ENCODE assay signal across 32 cellular contexts in genomic region chr9:136723989-136724388, GRCh38. TPM values are rescaled to one million over a fixed set of nuclear protein-coding genes. Genes with fewer than 3 reads are reported as not detected.
DNase-seq lines count a peak whose midpoint lies in the region; ATAC-seq and TF ChIP-seq lines count a peak whose summit lies in the region.
"Had no signal": no experiment of that assay in that cellular context is flagged by ENCODE, and none has a peak within 500 bp of the region (broad histone marks: within the 10 kb centered on the region; RNA-seq: fewer than 3 reads in every experiment).

No MANE protein-coding gene starts in this region.

- in situ Hi-C loops in KBM-7 (cut with MboI; ENCODE audit: low pct_unique_long_range_greater_than_20kb, low sequenced_read_pairs) (no loop called here), GM13977 (cut with MboI; ENCODE audit: low pct_unique_long_range_greater_than_20kb, low sequenced_read_pairs, unreplicated experiment) (no loop called here)

- no peak for DNase-seq in activated naive CD4-positive, alpha-beta T cell treated with Interleukin-2 at 50 U/mL for 16 hours
- DNase-seq in KBM-7 = peak; percentile 22
- DNase-seq in progenitor cell of endocrine pancreas (ENCODE audit: low spot score, unreplicated experiment) = no peak
- DNase-seq in GM13977 (ENCODE audit: low spot score) = no peak
- DNase-seq in medulla oblongata (ENCODE audit: extremely low spot score) = no peak
- DNase-seq: activated B cell treated with CpG ODN at 0.5 μM for 24 hours; activated effector memory CD4-positive, alpha-beta T cell treated with Interleukin-2 at 50 U/mL for 16 hours; adrenal gland; COR-L47; naive thymus-derived CD8-positive, alpha-beta T cell; NCI-H1105 treated with DMSO at 0.1 percent for 48 hours; NCI-H2029 treated with DMSO at 0.1 percent for 48 hours; NCI-H526 treated with DMSO at 0.1 percent for 48 hours; SHP77 treated with DMSO at 0.1 percent for 48 hours; small intestine; SW 1271; T1000; trophoblast cell had no signal

- peaks cover 12% of the 10 kb centered on the region for H3K36me3 Mint-ChIP-seq in activated naive CD4-positive, alpha-beta T cell treated with anti-CD3 and anti-CD28 coated beads, Interleukin-2, amount 50 U/mL, for 24 hours
- H3K36me3 Mint-ChIP-seq in activated naive CD8-positive, alpha-beta T cell = peaks cover 7% of the 10 kb centered on the region
- H3K36me3 Mint-ChIP-seq in progenitor cell of endocrine pancreas (ENCODE audit: insufficient read depth) = peaks cover 14% of the 10 kb centered on the region

- no peak overlapping the region for H3K4me3 Mint-ChIP-seq in activated naive CD4-positive, alpha-beta T cell treated with anti-CD3 and anti-CD28 coated beads, Interleukin-2, amount 50 U/mL, for 24 hours
- peak overlapping the region; percentile 99 for H3K4me3 Mint-ChIP-seq in activated naive CD8-positive, alpha-beta T cell
- H3K4me3 Mint-ChIP-seq in progenitor cell of endocrine pancreas (ENCODE audit: low read depth) = no peak overlapping the region
- H3K4me3 Mint-ChIP-seq: activated B cell treated with CpG ODN at 0.5 μM for 24 hours, mesothelial cell of epicardium had no signal

- TF ChIP-seq CTCF in progenitor cell of endocrine pancreas (IDR thresholded peaks at IDR 0.05; ENCODE audit: unreplicated experiment) (no peak), GM13977 (IDR thresholded peaks at IDR 0.05; ENCODE audit: extremely low read depth, insufficient read depth, missing control alignments) (no peak)

- H3K27ac Mint-ChIP-seq in activated naive CD4-positive, alpha-beta T cell treated with anti-CD3 and anti-CD28 coated beads, Interleukin-2, amount 50 U/mL, for 24 hours = peak overlapping the region; percentile 81
- H3K27ac Mint-ChIP-seq in activated naive CD8-positive, alpha-beta T cell = peak overlapping the region; percentile 81
- peak overlapping the region; percentile 13 for H3K27ac Mint-ChIP-seq in progenitor cell of endocrine pancreas
- H3K27ac Mint-ChIP-seq: activated B cell treated with CpG ODN at 0.5 μM for 24 hours had no signal

- no peak for ATAC-seq in GM21360 (IDR thresholded peaks at IDR 0.05; ENCODE audit: unreplicated experiment)
- ATAC-seq: GM12878; left lung; naive thymus-derived CD8-positive, alpha-beta T cell had no signal

- H3K4me1 Mint-ChIP-seq in activated naive CD4-positive, alpha-beta T cell treated with anti-CD3 and anti-CD28 coated beads, Interleukin-2, amount 50 U/mL, for 24 hours = peaks cover 20% of the 10 kb centered on the region
- peaks cover 32% of the 10 kb centered on the region for H3K4me1 Mint-ChIP-seq in activated naive CD8-positive, alpha-beta T cell (ENCODE audit: low read depth)
- peaks cover 20% of the 10 kb centered on the region for H3K4me1 Mint-ChIP-seq in progenitor cell of endocrine pancreas (ENCODE audit: low read depth)

- no peaks in the 10 kb centered on the region for H3K9me3 Mint-ChIP-seq in activated naive CD4-positive, alpha-beta T cell treated with anti-CD3 and anti-CD28 coated beads, Interleukin-2, amount 50 U/mL, for 24 hours
- H3K9me3 Mint-ChIP-seq in activated naive CD8-positive, alpha-beta T cell (ENCODE audit: low read depth) = no peaks in the 10 kb centered on the region
- H3K9me3 Mint-ChIP-seq in progenitor cell of endocrine pancreas (ENCODE audit: low read depth) = no peaks in the 10 kb centered on the region
- H3K9me3 Mint-ChIP-seq: activated B cell treated with CpG ODN at 0.5 μM for 24 hours; brain; mesothelial cell of epicardium; naive thymus-derived CD8-positive, alpha-beta T cell had no signal

- H3K27me3 Mint-ChIP-seq in activated naive CD4-positive, alpha-beta T cell treated with anti-CD3 and anti-CD28 coated beads, Interleukin-2, amount 50 U/mL, for 24 hours = no peaks in the 10 kb centered on the region
- H3K27me3 Mint-ChIP-seq in activated naive CD8-positive, alpha-beta T cell = no peaks in the 10 kb centered on the region
- H3K27me3 Mint-ChIP-seq in progenitor cell of endocrine pancreas = no peaks in the 10 kb centered on the region
- H3K27me3 Mint-ChIP-seq: activated B cell treated with CpG ODN at 0.5 μM for 24 hours; naive thymus-derived CD8-positive, alpha-beta T cell had no signal

RNA-seq across cellular contexts. Expression of gene DIPK1B, which starts 11.6 kb away (rescaled TPM):
- total RNA-seq in progenitor cell of endocrine pancreas = 51.3 and 52.9 TPM in 2 replicates

RNA-seq across cellular contexts. Expression of gene LCN10, which starts 18.8 kb away (rescaled TPM):
- total RNA-seq in progenitor cell of endocrine pancreas = 0.42 TPM in 1 of 2 replicates, not detected in the other
- total RNA-seq: cerebellum, Daoy, glomerular endothelial cell, osteocyte, renal cortical epithelial cell had no signal

RNA-seq across cellular contexts. Expression of gene LCN6, which starts 24.3 kb away (rescaled TPM):
- not detected in 2 replicates for total RNA-seq in progenitor cell of endocrine pancreas
- total RNA-seq: A673; activated B cell treated with CpG ODN at 0.5 μM for 24 hours; cerebellum; Daoy; glomerular endothelial cell; GM12878; mesothelial cell of epicardium; naive thymus-derived CD8-positive, alpha-beta T cell; osteocyte; renal cortical epithelial cell had no signal

RNA-seq across cellular contexts. Expression of gene LCN8, which starts 34.1 kb away (rescaled TPM):
- total RNA-seq in progenitor cell of endocrine pancreas = not detected in 2 replicates
- total RNA-seq: A673, adrenal gland, cerebellum, Daoy, glomerular endothelial cell, GM12878, left lung, mesothelial cell of epicardium, osteocyte, renal cortical epithelial cell, subcutaneous adipose tissue had no signal

RNA-seq across cellular contexts. Expression of gene AGPAT2, which starts 36.7 kb away (rescaled TPM):
- total RNA-seq in progenitor cell of endocrine pancreas = 27.7 and 28.0 TPM in 2 replicates

Comparison
In these comparisons a context has a peak if more than half of its experiments do, and no peak if none do; other contexts are left out.
1. H3K27ac Mint-ChIP-seq: peak in every context shown above with its lines; median percentile 81 in activated naive CD4-positive, alpha-beta T cell treated with anti-CD3 and anti-CD28 coated beads, Interleukin-2, amount 50 U/mL, for 24 hours; 81 in activated naive CD8-positive, alpha-beta T cell; 13 in progenitor cell of endocrine pancreas.